ENCODE assay signal across 31 cellular contexts in the genomic region with DNA sequence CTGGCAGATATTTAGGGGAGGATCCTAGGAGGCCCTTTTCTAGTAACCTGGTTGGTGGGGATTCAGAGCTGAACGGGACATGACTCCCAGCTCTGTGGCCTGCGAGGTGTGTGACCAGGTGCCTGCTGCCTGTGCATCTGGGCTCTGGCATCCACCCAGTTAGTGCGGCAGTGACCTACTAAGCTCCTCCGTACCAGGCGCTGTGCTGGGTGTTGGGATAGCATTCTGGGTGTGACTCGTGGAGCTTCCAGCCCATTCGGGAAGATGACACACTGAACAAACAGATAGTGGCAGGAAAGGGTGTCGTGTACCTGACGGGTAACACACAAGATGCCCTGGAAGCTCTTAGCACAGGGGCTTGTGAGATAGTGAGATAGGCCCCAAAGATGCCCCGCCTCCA.
"Had no signal": no experiment of that assay in that cellular context is flagged by ENCODE, and none has a peak within 500 bp of the region (broad histone marks: within the 10 kb centered on the region; RNA-seq: fewer than 3 reads in every experiment).

No MANE protein-coding gene starts in this region.

- H2AFZ ChIP-seq: hepatocyte, neural progenitor cell had no signal

- H3K4me3 ChIP-seq: breast epithelium, esophagus squamous epithelium, hepatocyte, neural progenitor cell, sigmoid colon, upper lobe of left lung, vagina had no signal

- DNase-seq: activated CD4-positive, alpha-beta T cell treated with anti-CD3 and anti-CD28 coated beads for 1 hour; activated CD8-positive, alpha-beta memory T cell treated with anti-CD3 and anti-CD28 coated beads, Interleukin-2, amount 10 ng/mL, durations not matched to agents 7 days and 5 days; activated CD8-positive, alpha-beta T cell treated with anti-CD3 and anti-CD28 coated beads, Interleukin-2, amount 10 ng/mL, durations not matched to agents 7 days and 5 days; activated naive CD4-positive, alpha-beta T cell; activated T-cell treated with anti-CD3 and anti-CD28 coated beads for 4 hours; activated T-cell treated with anti-CD3 and anti-CD28 coated beads, Interleukin-2, amount 50 U/mL, for 72 hours; esophagus squamous epithelium; islet precursor cell; left ventricle myocardium superior; naive thymus-derived CD8-positive, alpha-beta T cell; sigmoid colon; stimulated activated CD4-positive, alpha-beta T cell treated with anti-CD3 and anti-CD28 coated beads, Interleukin-1b, Interleukin-23, amount 100 ng/mL, for 48 hours; stimulated activated CD4-positive, alpha-beta T cell treated with anti-CD3 and anti-CD28 coated beads, Interleukin-4, amount 100 ng/mL, for 4 hours; stimulated activated CD8-positive, alpha-beta memory T cell treated with anti-CD3 and anti-CD28 coated beads, Interleukin-4, amount 100 ng/mL, for 48 hours; stimulated activated naive CD8-positive, alpha-beta T cell treated with anti-CD3 and anti-CD28 coated beads, Interleukin-15, amount 100 ng/mL, for 72 hours; substantia nigra; T-helper 17 cell; T1000; upper lobe of left lung had no signal

- H3K27ac Mint-ChIP-seq: activated CD8-positive, alpha-beta memory T cell treated with anti-CD3 and anti-CD28 coated beads, Interleukin-2, amount 10 ng/mL, durations not matched to agents 7 days and 5 days; activated CD8-positive, alpha-beta T cell treated with anti-CD3 and anti-CD28 coated beads, Interleukin-2, amount 10 ng/mL, durations not matched to agents 7 days and 5 days; activated naive CD4-positive, alpha-beta T cell treated with anti-CD3 and anti-CD28 coated beads, Interleukin-2, amount 50 U/mL, for 72 hours; activated T-cell treated with anti-CD3 and anti-CD28 coated beads, Interleukin-2, amount 50 U/mL, for 72 hours; dendritic cell treated with granulocyte-macrophage colony-stimulating factor and Interleukin-4, amounts not matched to agents 40 ng/mL and 50 ng/mL, for 4 days; endodermal cell; neural progenitor cell; stimulated activated memory B cell treated with anti-CD40 and anti-IgM and Interleukin-4, amounts not matched to agents 10 μg/mL and 1 μg/mL and 100 μg/mL, for 72 hours; stimulated activated naive CD8-positive, alpha-beta T cell treated with anti-CD3 and anti-CD28 coated beads, Interleukin-15, amount 100 ng/mL, for 72 hours; T-helper 17 cell; WTC11 had no signal

- ATAC-seq: activated CD8-positive, alpha-beta memory T cell treated with anti-CD3 and anti-CD28 coated beads, Interleukin-2, amount 10 ng/mL, durations not matched to agents 7 days and 5 days; activated CD8-positive, alpha-beta T cell treated with anti-CD3 and anti-CD28 coated beads, Interleukin-2, amount 10 ng/mL, durations not matched to agents 7 days and 5 days; activated naive CD4-positive, alpha-beta T cell treated with anti-CD3 and anti-CD28 coated beads, Interleukin-2, amount 50 U/mL, for 72 hours; activated T-cell treated with anti-CD3 and anti-CD28 coated beads, Interleukin-2, amount 50 U/mL, for 72 hours; left ventricle myocardium superior; naive thymus-derived CD8-positive, alpha-beta T cell; stimulated activated memory B cell treated with anti-CD40 and anti-IgM and Interleukin-4, amounts not matched to agents 10 μg/mL and 1 μg/mL and 100 μg/mL, for 72 hours; stimulated activated naive CD8-positive, alpha-beta T cell treated with anti-CD3 and anti-CD28 coated beads, Interleukin-15, amount 100 ng/mL, for 72 hours; T-helper 17 cell; WTC11 had no signal

- H3K27ac ChIP-seq: breast epithelium, esophagus squamous epithelium, neural progenitor cell, sigmoid colon, upper lobe of left lung, vagina had no signal

- H3K9ac ChIP-seq: neural progenitor cell had no signal

- FAIRE-seq: frontal cortex, small intestine had no signal

- H3K27me3 Mint-ChIP-seq: activated CD8-positive, alpha-beta memory T cell treated with anti-CD3 and anti-CD28 coated beads, Interleukin-2, amount 10 ng/mL, durations not matched to agents 7 days and 5 days; central memory CD8-positive, alpha-beta T cell; dendritic cell treated with granulocyte-macrophage colony-stimulating factor and Interleukin-4, amounts not matched to agents 40 ng/mL and 50 ng/mL, for 4 days; naive thymus-derived CD8-positive, alpha-beta T cell; stimulated activated memory B cell treated with anti-CD40 and anti-IgM and Interleukin-4, amounts not matched to agents 10 μg/mL and 1 μg/mL and 100 μg/mL, for 72 hours; stimulated activated naive CD8-positive, alpha-beta T cell treated with anti-CD3 and anti-CD28 coated beads, Interleukin-15, amount 100 ng/mL, for 72 hours; T-helper 17 cell had no signal

- H3K27me3 ChIP-seq: breast epithelium, esophagus squamous epithelium, hepatocyte, neural progenitor cell, sigmoid colon, upper lobe of left lung, vagina had no signal

- H3K4me2 ChIP-seq: hepatocyte, neural progenitor cell had no signal

- H3K9me3 ChIP-seq: breast epithelium, esophagus squamous epithelium, sigmoid colon, upper lobe of left lung, vagina had no signal

- H3K4me1 Mint-ChIP-seq: activated CD8-positive, alpha-beta memory T cell treated with anti-CD3 and anti-CD28 coated beads, Interleukin-2, amount 10 ng/mL, durations not matched to agents 7 days and 5 days; central memory CD8-positive, alpha-beta T cell; endodermal cell; naive thymus-derived CD8-positive, alpha-beta T cell; neural progenitor cell; stimulated activated memory B cell treated with anti-CD40 and anti-IgM and Interleukin-4, amounts not matched to agents 10 μg/mL and 1 μg/mL and 100 μg/mL, for 72 hours; stimulated activated naive CD8-positive, alpha-beta T cell treated with anti-CD3 and anti-CD28 coated beads, Interleukin-15, amount 100 ng/mL, for 72 hours had no signal

- H3K4me3 Mint-ChIP-seq: activated CD8-positive, alpha-beta memory T cell treated with anti-CD3 and anti-CD28 coated beads, Interleukin-2, amount 10 ng/mL, durations not matched to agents 7 days and 5 days; activated CD8-positive, alpha-beta T cell treated with anti-CD3 and anti-CD28 coated beads, Interleukin-2, amount 10 ng/mL, durations not matched to agents 7 days and 5 days; activated T-cell treated with anti-CD3 and anti-CD28 coated beads, Interleukin-2, amount 50 U/mL, for 72 hours; central memory CD8-positive, alpha-beta T cell; dendritic cell treated with granulocyte-macrophage colony-stimulating factor and Interleukin-4, amounts not matched to agents 40 ng/mL and 50 ng/mL, for 4 days; endodermal cell; naive thymus-derived CD8-positive, alpha-beta T cell; neural progenitor cell; stimulated activated memory B cell treated with anti-CD40 and anti-IgM and Interleukin-4, amounts not matched to agents 10 μg/mL and 1 μg/mL and 100 μg/mL, for 72 hours; stimulated activated naive CD8-positive, alpha-beta T cell treated with anti-CD3 and anti-CD28 coated beads, Interleukin-15, amount 100 ng/mL, for 72 hours; T-helper 17 cell; WTC11 had no signal

- H3K4me1 ChIP-seq: breast epithelium, neural progenitor cell, upper lobe of left lung, vagina had no signal

- H3K36me3 ChIP-seq: neural progenitor cell had no signal

- H3K9me3 Mint-ChIP-seq: activated T-cell treated with anti-CD3 and anti-CD28 coated beads, Interleukin-2, amount 50 U/mL, for 72 hours; central memory CD8-positive, alpha-beta T cell; endodermal cell; neural progenitor cell; stimulated activated naive CD8-positive, alpha-beta T cell treated with anti-CD3 and anti-CD28 coated beads, Interleukin-15, amount 100 ng/mL, for 72 hours; WTC11 had no signal
